Comparison of ENCODE assay signal across 1 cellular context in the genomic region with DNA sequence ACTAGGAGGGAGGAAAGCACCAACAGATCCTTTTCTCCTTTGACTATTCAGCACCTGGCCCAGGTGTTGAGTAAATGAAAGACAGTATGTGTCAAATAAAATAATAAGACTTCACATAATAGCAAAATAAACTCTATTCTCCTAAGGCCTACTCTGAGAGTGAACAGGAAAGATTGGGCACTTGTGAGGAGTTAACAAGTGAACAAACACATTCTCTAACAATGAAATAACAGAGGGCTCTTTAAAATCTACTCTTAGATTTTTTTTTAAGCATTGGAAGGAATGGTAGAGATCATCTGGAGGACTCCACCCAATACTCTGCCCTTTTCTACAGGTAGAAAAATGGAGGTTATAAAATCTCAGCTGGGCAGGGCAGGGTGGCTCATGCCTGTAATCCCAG.
TF ChIP-seq lines count a peak whose summit lies in the region.

No MANE protein-coding gene starts in this region.

TF ChIP-seq in H1, 55 proteins besides CTCF, POLR2A, EP300 and RAD21 (continued from another document):
- TF ChIP-seq TEAD4 (IDR thresholded peaks at IDR 0.05; ENCODE audit: low read depth, low read length) = no peak
- no peak for TF ChIP-seq CTBP2 (IDR thresholded peaks at IDR 0.05; ENCODE audit: borderline replicate concordance, insufficient read depth, insufficient read length, low read length)
- TF ChIP-seq HDAC6 (IDR thresholded peaks at IDR 0.05; ENCODE audit: low read depth, low read length) = no peak
- no peak for TF ChIP-seq NRF1 (IDR thresholded peaks at IDR 0.05; ENCODE audit: low read depth, low read length)
- no peak for TF ChIP-seq SAP30 (IDR thresholded peaks at IDR 0.05; ENCODE audit: insufficient read depth, insufficient replicate concordance, low read length)
- TF ChIP-seq CBX8 (IDR thresholded peaks at IDR 0.05; ENCODE audit: borderline replicate concordance, low read depth, low read length) = no peak
- TF ChIP-seq, protein P1, sequence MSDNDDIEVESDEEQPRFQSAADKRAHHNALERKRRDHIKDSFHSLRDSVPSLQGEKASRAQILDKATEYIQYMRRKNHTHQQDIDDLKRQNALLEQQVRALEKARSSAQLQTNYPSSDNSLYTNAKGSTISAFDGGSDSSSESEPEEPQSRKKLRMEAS (IDR thresholded peaks at IDR 0.05) = no peak
TF ChIP-seq in H1: peak in this region for 0.
